8 cellular contexts compared by ENCODE assay signal in genomic region chr16:27795992-27796614, GRCh38.
DNase-seq lines count a peak whose midpoint lies in the region; ATAC-seq lines count a peak whose summit lies in the region.

No MANE protein-coding gene starts in this region.

- DNase-seq in AG08396 (ENCODE audit: low spot score) (peak; percentile 49), HuH-7.5 (ENCODE audit: low spot score) (peak; percentile 43), iPS-NIHi7 (ENCODE audit: extremely low spot score) (peak; percentile 80), SHP77 (lab: John Stamatoyannopoulos, UW) (no peak), germinal center (ENCODE audit: low spot score) (no peak)
- DNase-seq in activated CD4-positive, alpha-beta memory T cell treated with anti-CD3 and anti-CD28 coated beads for 36 hours: peak; percentile 46

- intact Hi-C loops in activated CD4-positive, alpha-beta memory T cell treated with anti-CD3 and anti-CD28 coated beads for 36 hours (cut with micrococcal nuclease): no loop called here

- H3K4me1 Mint-ChIP-seq in activated CD4-positive, alpha-beta memory T cell treated with anti-CD3 and anti-CD28 coated beads for 36 hours (ENCODE audit: low read depth): no peaks in the 10 kb centered on the region

- peaks cover 9% of the 10 kb centered on the region for H3K27me3 Mint-ChIP-seq in activated CD4-positive, alpha-beta memory T cell treated with anti-CD3 and anti-CD28 coated beads for 36 hours

- H3K4me3 Mint-ChIP-seq in activated CD4-positive, alpha-beta memory T cell treated with anti-CD3 and anti-CD28 coated beads for 36 hours: no peak overlapping the region

- peaks cover 2% of the 10 kb centered on the region for H3K36me3 Mint-ChIP-seq in activated CD4-positive, alpha-beta memory T cell treated with anti-CD3 and anti-CD28 coated beads for 36 hours

- no peak for ATAC-seq in activated CD4-positive, CD25-positive, alpha-beta regulatory T cell treated with anti-CD3 and anti-CD28 coated beads, Interleukin-2, amount 50 U/mL, for 24 hours
- ATAC-seq in HG02870 (IDR thresholded peaks at IDR 0.05; ENCODE audit: unreplicated experiment): no peak

- H3K9me3 Mint-ChIP-seq in activated CD4-positive, alpha-beta memory T cell treated with anti-CD3 and anti-CD28 coated beads for 36 hours: no peaks in the 10 kb centered on the region

- no peak overlapping the region for H3K27ac Mint-ChIP-seq in activated CD4-positive, alpha-beta memory T cell treated with anti-CD3 and anti-CD28 coated beads for 36 hours

- CTCF ChIA-PET in activated CD4-positive, alpha-beta memory T cell treated with anti-CD3 and anti-CD28 coated beads for 36 hours (lab: Charles Lee): no interaction called here

- POLR2A ChIA-PET in activated CD4-positive, alpha-beta memory T cell treated with anti-CD3 and anti-CD28 coated beads for 36 hours (lab: Charles Lee): no interaction called here

Comparison
In these comparisons a context has a peak if more than half of its experiments do, and no peak if none do; other contexts are left out.
1. DNase-seq: peak in AG08396 (single experiment), HuH-7.5 (single experiment), activated CD4-positive, alpha-beta memory T cell treated with anti-CD3 and anti-CD28 coated beads for 36 hours (single experiment) and iPS-NIHi7 (single experiment); none in SHP77 (0 of 2) and germinal center (single experiment).